ENCODE assay signal across 12 cellular contexts in genomic region chr7:100824499-100825214, GRCh38. TPM values are rescaled to one million over a fixed set of nuclear protein-coding genes. Genes with fewer than 3 reads are reported as not detected.
DNase-seq lines count a peak whose midpoint lies in the region; ATAC-seq and TF ChIP-seq lines count a peak whose summit lies in the region.
"Had no signal": no experiment of that assay in that cellular context is flagged by ENCODE, and none has a peak within 500 bp of the region (broad histone marks: within the 10 kb centered on the region; RNA-seq: fewer than 3 reads in every experiment).

No MANE protein-coding gene starts in this region.

- no peak for TF ChIP-seq EP300 in ovary (IDR thresholded peaks at IDR 0.05)

- TF ChIP-seq CTCF in AG04450 (IDR thresholded peaks at IDR 0.05; ENCODE audit: low read depth, low read length) (no peak), RWPE2 (IDR thresholded peaks at IDR 0.05; ENCODE audit: poor library complexity, severe bottlenecking) (no peak), foreskin fibroblast (IDR thresholded peaks at IDR 0.05; ENCODE audit: low read depth, low read length) (no peak), ovary (IDR thresholded peaks at IDR 0.05) (no peak)

- POLR2A ChIA-PET in AG04450 (lab: Yijun Ruan, JAX): no interaction called here

- H3K4me1 ChIP-seq in RWPE2 (ENCODE audit: insufficient read depth, poor library complexity, severe bottlenecking): no peaks in the 10 kb centered on the region
- H3K4me1 ChIP-seq in ovary (ENCODE audit: insufficient read depth): peaks cover 14% of the 10 kb centered on the region

- no peaks in the 10 kb centered on the region for H3K27me3 ChIP-seq in AG04450 (ENCODE audit: control insufficient read depth, insufficient read depth, low read length)
- H3K27me3 ChIP-seq in RWPE2 (ENCODE audit: insufficient read depth, poor library complexity, severe bottlenecking): no peaks in the 10 kb centered on the region
- no peaks in the 10 kb centered on the region for H3K27me3 ChIP-seq in ovary

- intact Hi-C loops in ovary (cut with DNase I): no loop called here

- H3K36me3 ChIP-seq in RWPE2 (ENCODE audit: low read depth): peaks cover 54% of the 10 kb centered on the region
- H3K36me3 ChIP-seq in ovary: no peaks in the 10 kb centered on the region

- DNase-seq in AG04450 (ENCODE audit: low read depth, low spot score) (no peak), RWPE2 (ENCODE audit: low spot score) (no peak), foreskin fibroblast (peak in 1 of 2 donors; percentile 42), ovary (peak in 3 of 5 donors; percentile 63 to 74 (median 67))
- DNase-seq in activated CD4-positive, alpha-beta T cell treated with anti-CD3 and anti-CD28 coated beads, Interleukin-2, amount 50 U/mL, for 4 hours: no peak
- DNase-seq: CD8-positive, alpha-beta memory T cell; effector memory CD8-positive, alpha-beta T cell; stimulated activated CD4-positive, alpha-beta T cell treated with anti-CD3 and anti-CD28 coated beads, Interleukin-4, amount 100 ng/mL, for 4 hours; T-helper 9 cell had no signal

- H3K27ac ChIP-seq in AG04450 (ENCODE audit: low read depth, low read length) (no peak overlapping the region), RWPE2 (ENCODE audit: poor library complexity, severe bottlenecking) (peak overlapping the region; percentile 80), ovary (peak overlapping the region; percentile 80 to 89)

- peak overlapping the region; percentile 78 for H3K4me3 ChIP-seq in AG04450 (ENCODE audit: low read depth, low read length)
- peak overlapping the region; percentile 97 for H3K4me3 ChIP-seq in RWPE2 (ENCODE audit: severe bottlenecking)
- H3K4me3 ChIP-seq in foreskin fibroblast (ENCODE audit: low read depth in 1 of 2, low read length in 2 of 2): peak overlapping the region; percentile 77 to 96
- peak overlapping the region; percentile 84 for H3K4me3 ChIP-seq in ovary

- ATAC-seq in RWPE2 (ENCODE audit: low read depth) (no peak), HG03045 (IDR thresholded peaks at IDR 0.05; ENCODE audit: unreplicated experiment) (no peak), HG02870 (IDR thresholded peaks at IDR 0.05; ENCODE audit: unreplicated experiment) (no peak), HG03354 (IDR thresholded peaks at IDR 0.05; ENCODE audit: poor library complexity, severe bottlenecking, unreplicated experiment) (no peak)
- ATAC-seq: effector memory CD8-positive, alpha-beta T cell had no signal

- TF ChIP-seq POLR2A in ovary (IDR thresholded peaks at IDR 0.05): no peak

- H3K9me3 ChIP-seq in AG04450 (ENCODE audit: control insufficient read depth, insufficient read depth, low read length) (no peaks in the 10 kb centered on the region), RWPE2 (ENCODE audit: severe bottlenecking) (no peaks in the 10 kb centered on the region), ovary (no peaks in the 10 kb centered on the region)

- CTCF ChIA-PET in AG04450 (lab: Charles Lee): no interaction called here

- WGBS in ovary, 3 donors: 19 to 29% (median 25%) methylated on average over 18 of the region's 18 CpGs

RNA-seq across cellular contexts. Expression of gene EPHB4, which starts 2.7 kb away (rescaled TPM):
- polyA plus RNA-seq in AG04450 (2011; rRNA removed) (43.8 and 46.5 TPM in 2 replicates), ovary (10 to 100 TPM; 24.4 to 38.2 TPM)
- polyA minus RNA-seq in AG04450 (2011; rRNA and poly(A)+ RNA removed): 85.2 and 108 TPM in 2 replicates
- total RNA-seq in ovary: 100 to 1,000 TPM in 3 of 7 donors, 10 to 100 TPM in 4; 31.0 to 119 (median 89.8) TPM
- polyA plus RNA-seq: CD8-positive, alpha-beta memory T cell had no signal

RNA-seq across cellular contexts. Expression of gene SLC12A9, which starts 27.9 kb away (rescaled TPM):
- polyA plus RNA-seq in AG04450 (2011; rRNA removed) (10.8 and 11.2 TPM in 2 replicates), ovary (10 to 100 TPM in 1 of 2 donors, 1 to 10 TPM in 1; 4.7 to 20.9 TPM)
- polyA minus RNA-seq in AG04450 (2011; rRNA and poly(A)+ RNA removed): 16.0 and 17.3 TPM in 2 replicates
- 10 to 100 TPM; 10.1 to 31.8 (median 26.9) TPM for total RNA-seq in ovary

RNA-seq across cellular contexts. Expression of gene TRIP6, which starts 42.5 kb away (rescaled TPM):
- 65.9 and 67.3 TPM in 2 replicates for polyA plus RNA-seq in AG04450 (2011; rRNA removed)
- 39.1 and 45.8 TPM in 2 replicates for polyA minus RNA-seq in AG04450 (2011; rRNA and poly(A)+ RNA removed)
- total RNA-seq in ovary: 10 to 100 TPM; 42.9 to 98.8 (median 82.0) TPM
- 10 to 100 TPM; 17.3 to 72.5 TPM for polyA plus RNA-seq in ovary

RNA-seq across cellular contexts. Expression of gene SRRT, which starts 50.2 kb away (rescaled TPM):
- polyA plus RNA-seq in AG04450 (2011; rRNA removed) (42.4 and 51.8 TPM in 2 replicates), ovary (100 to 1,000 TPM in 1 of 2 donors, 10 to 100 TPM in 1; 45.8 to 111 TPM)
- polyA minus RNA-seq in AG04450 (2011; rRNA and poly(A)+ RNA removed): 56.1 and 67.0 TPM in 2 replicates
- total RNA-seq in ovary: 100 to 1,000 TPM in 5 of 7 donors, 10 to 100 TPM in 2; 74.2 to 191 (median 149) TPM

Comparison
In these comparisons a context has a peak if more than half of its experiments do, and no peak if none do; other contexts are left out.
1. DNase-seq: peak in ovary (3 of 5); none in AG04450 (single experiment), RWPE2 (single experiment) and activated CD4-positive, alpha-beta T cell treated with anti-CD3 and anti-CD28 coated beads, Interleukin-2, amount 50 U/mL, for 4 hours (0 of 2).
2. Peak in every context shown above with its lines, with median percentiles within 50 percentile points of each other: H3K4me3 ChIP-seq.